In the genomic region with DNA sequence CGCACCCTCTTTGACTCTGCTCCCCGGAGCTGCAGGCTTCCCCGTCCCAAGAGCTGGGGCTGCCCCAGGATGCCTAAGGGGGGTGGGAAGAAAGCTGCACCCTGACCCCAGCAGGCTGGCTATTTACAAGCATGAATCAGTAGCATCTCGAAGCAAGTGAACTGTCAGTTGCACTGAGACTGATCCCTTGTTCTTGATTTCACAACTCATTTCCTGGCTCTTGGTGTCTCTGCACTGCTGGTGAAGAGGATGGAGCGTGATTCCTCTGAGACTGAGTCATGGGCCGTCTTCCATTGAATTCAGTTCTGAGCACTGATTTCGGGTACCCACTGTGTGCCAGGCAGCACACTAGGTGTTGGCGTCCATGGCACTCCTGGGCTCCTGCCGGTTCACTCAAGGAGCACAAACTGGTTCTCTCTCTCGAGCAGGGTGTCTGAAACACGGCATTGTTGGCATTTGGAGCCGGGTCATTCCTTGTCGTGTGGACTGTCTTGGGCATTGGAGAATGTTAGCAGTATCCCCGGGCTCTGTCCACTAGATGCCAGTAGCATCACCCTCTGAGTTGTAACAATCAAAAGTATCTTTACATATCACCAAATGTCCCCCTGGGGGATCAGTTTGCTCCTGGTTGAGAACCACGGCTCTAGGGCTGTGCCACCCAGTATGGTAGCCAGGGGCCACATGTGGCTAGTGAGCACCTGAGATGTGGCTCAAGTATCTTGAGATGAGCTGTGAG, we compare ENCODE assay signal across 12 cellular contexts.
DNase-seq lines count a peak whose midpoint lies in the region; ATAC-seq and TF ChIP-seq lines count a peak whose summit lies in the region.
"Had no signal": no experiment of that assay in that cellular context is flagged by ENCODE, and none has a peak within 500 bp of the region (broad histone marks: within the 10 kb centered on the region; RNA-seq: fewer than 3 reads in every experiment).

No MANE protein-coding gene starts in this region.

- H3K27ac ChIP-seq in PC-3 (ENCODE audit: low read length) = peak overlapping the region; percentile 43
- peak overlapping the region; percentile 1 to 44 for H3K27ac ChIP-seq in esophagus (ENCODE audit: low read depth in 2 of 2, low read length in 1 of 2)

- no peak overlapping the region for H3K4me3 ChIP-seq in PC-3 (ENCODE audit: low read length)
- no peak overlapping the region for H3K4me3 ChIP-seq in esophagus (ENCODE audit: low read depth in 1 of 2, low read length in 2 of 2)
- H3K4me3 ChIP-seq: smooth muscle cell, uterus had no signal

- CTCF ChIA-PET in PC-3 (lab: Charles Lee) = no interaction called here

- H3K27me3 ChIP-seq in PC-3 (ENCODE audit: low read length) (no peaks in the 10 kb centered on the region), esophagus (ENCODE audit: control insufficient read depth in 1 of 2, insufficient read depth in 2 of 2, low read length in 2 of 2) (no peaks in the 10 kb centered on the region)
- H3K27me3 ChIP-seq: uterus had no signal

- H3K79me2 ChIP-seq in PC-3 (ENCODE audit: low read length) = no peaks in the 10 kb centered on the region

- DNase-seq in GM03348 (ENCODE audit: low spot score) (peak; percentile 82), PC-3 (peak; percentile 78), sciatic nerve (ENCODE audit: low spot score) (no peak), COLO829 (ENCODE audit: low spot score) (no peak), iPS-NIHi7 (ENCODE audit: extremely low spot score) (no peak)
- DNase-seq: glutamatergic neuron, NCI-H774, uterus had no signal

- peak; percentile 45; the same call in 1 of the 2 replicates for TF ChIP-seq CTCF in PC-3 (conservative IDR thresholded peaks at IDR 0.05; ENCODE audit: low read depth, low read length)

- no peak overlapping the region for H2AFZ ChIP-seq in PC-3 (ENCODE audit: low read length)

- 70 to 72% methylated on average over 15 of the region's 15 CpGs for WGBS in esophagus, 2 donors

- peak overlapping the region; percentile 1; the same call in 1 of the 2 replicates for H3K4me2 ChIP-seq in PC-3 (ENCODE audit: low read length)
- H3K4me2 ChIP-seq: smooth muscle cell had no signal

- no peaks in the 10 kb centered on the region for H3K9me2 ChIP-seq in PC-3 (replicated peaks; ENCODE audit: low read length)

- H3K4me1 ChIP-seq in PC-3 (ENCODE audit: insufficient read depth, low read length) (peaks cover 25% of the 10 kb centered on the region), esophagus (ENCODE audit: control insufficient read depth in 2 of 2, insufficient read depth in 2 of 2, low read length in 1 of 2) (peaks cover 0 to 3% of the 10 kb centered on the region in 2 donors)
- H3K4me1 ChIP-seq: uterus had no signal

- intact Hi-C loops in PC-3 (cut with micrococcal nuclease) = loop anchor here (1.0 to 10.0 kb wide), 3 partner anchors 81 to 463 kb away; no protein-coding TSS in a partner anchor
- intact Hi-C loops in sciatic nerve (cut with DNase I) = no loop called here

- H4K20me1 ChIP-seq in PC-3 (ENCODE audit: low read length) = no peaks in the 10 kb centered on the region

- POLR2A ChIA-PET in PC-3 (lab: Charles Lee; ENCODE audit: unreplicated experiment) = interaction anchor here (0.6 kb wide), 1 partner anchor 81 kb away, joined by 3 read pairs; no protein-coding TSS in a partner anchor

- BruUV-seq in PC-3 (replicated peaks; lab: Mats Ljungman, UMichigan) = no TSS peak

- peak; percentile 54 for ATAC-seq in PC-3
- ATAC-seq in sciatic nerve = peak; percentile 77
- no peak for ATAC-seq in HG03159 (IDR thresholded peaks at IDR 0.05; ENCODE audit: unreplicated experiment)
- no peak for ATAC-seq in HG02610 (IDR thresholded peaks at IDR 0.05; ENCODE audit: unreplicated experiment)

- no peak overlapping the region for H3K9ac ChIP-seq in PC-3 (ENCODE audit: low read length)

- H3F3A ChIP-seq in PC-3 (ENCODE audit: low read length, unreplicated experiment) = no peaks in the 10 kb centered on the region

- H3K9me3 ChIP-seq in PC-3 (ENCODE audit: low read length) (no peaks in the 10 kb centered on the region), esophagus (ENCODE audit: control insufficient read depth in 2 of 2, insufficient read depth in 1 of 2, low read depth in 1 of 2, low read length in 1 of 2) (no peaks in the 10 kb centered on the region)
- H3K9me3 ChIP-seq: uterus had no signal

- no peaks in the 10 kb centered on the region for H3K36me3 ChIP-seq in PC-3 (ENCODE audit: low read depth, low read length)
- H3K36me3 ChIP-seq in esophagus (ENCODE audit: control insufficient read depth in 2 of 2, insufficient read depth in 2 of 2, low read length in 1 of 2) = no peaks in the 10 kb centered on the region
- H3K36me3 ChIP-seq: uterus had no signal

Comparison
In these comparisons a context has a peak if more than half of its experiments do, and no peak if none do; other contexts are left out.
1. DNase-seq: peak in GM03348 (single experiment) and PC-3 (single experiment); none in sciatic nerve (single experiment), COLO829 (single experiment) and iPS-NIHi7 (single experiment).
2. ATAC-seq: peak in PC-3 (single experiment) and sciatic nerve (single experiment); none in HG03159 (single experiment) and HG02610 (single experiment).